1 cellular context compared by ENCODE assay signal in genomic region chr4:151730003-151730559, GRCh38.
A peak's percentile ranks its signal among the peaks of the same experiment; 100 is the strongest.
TF ChIP-seq lines count a peak whose summit lies in the region.

No MANE protein-coding gene starts in this region.

TF ChIP-seq in HEK293, 187 proteins besides CTCF, POLR2A, EP300 and RAD21 (continued from another document and continues in another):
- no peak for TF ChIP-seq WT1 (tag by site-specific recombination; IDR thresholded peaks at IDR 0.05)
- TF ChIP-seq, protein P1, sequence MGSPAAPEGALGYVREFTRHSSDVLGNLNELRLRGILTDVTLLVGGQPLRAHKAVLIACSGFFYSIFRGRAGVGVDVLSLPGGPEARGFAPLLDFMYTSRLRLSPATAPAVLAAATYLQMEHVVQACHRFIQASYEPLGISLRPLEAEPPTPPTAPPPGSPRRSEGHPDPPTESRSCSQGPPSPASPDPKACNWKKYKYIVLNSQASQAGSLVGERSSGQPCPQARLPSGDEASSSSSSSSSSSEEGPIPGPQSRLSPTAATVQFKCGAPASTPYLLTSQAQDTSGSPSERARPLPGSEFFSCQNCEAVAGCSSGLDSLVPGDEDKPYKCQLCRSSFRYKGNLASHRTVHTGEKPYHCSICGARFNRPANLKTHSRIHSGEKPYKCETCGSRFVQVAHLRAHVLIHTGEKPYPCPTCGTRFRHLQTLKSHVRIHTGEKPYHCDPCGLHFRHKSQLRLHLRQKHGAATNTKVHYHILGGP (tag by site-specific recombination; IDR thresholded peaks at IDR 0.05), result no peak
- TF ChIP-seq ZNF121 (tag by site-specific recombination; IDR thresholded peaks at IDR 0.05), result no peak
- TF ChIP-seq ZNF610 (tag by site-specific recombination; IDR thresholded peaks at IDR 0.05; ENCODE audit: borderline replicate concordance), result no peak
- no peak for TF ChIP-seq ZNF776 (tag by site-specific recombination; IDR thresholded peaks at IDR 0.05; ENCODE audit: borderline replicate concordance)
- TF ChIP-seq PBX3 (CRISPR knock-in tag; IDR thresholded peaks at IDR 0.05), result no peak
- no peak for TF ChIP-seq GLI2 (tag by site-specific recombination; IDR thresholded peaks at IDR 0.05; ENCODE audit: borderline replicate concordance, low read depth)
- no peak for TF ChIP-seq HOXC10 (CRISPR knock-in tag; IDR thresholded peaks at IDR 0.05)
- no peak for TF ChIP-seq ZNF416 (tag by site-specific recombination; IDR thresholded peaks at IDR 0.05)
- no peak for TF ChIP-seq ZNF324 (tag by site-specific recombination; IDR thresholded peaks at IDR 0.05)
- no peak for TF ChIP-seq ZNF266 (tag by site-specific recombination; IDR thresholded peaks at IDR 0.05; ENCODE audit: low read depth)
- no peak for TF ChIP-seq ZFP3 (tag by site-specific recombination; IDR thresholded peaks at IDR 0.05; ENCODE audit: low read depth)
- TF ChIP-seq ZNF791 (tag by site-specific recombination; IDR thresholded peaks at IDR 0.05), result no peak
- no peak for TF ChIP-seq ZNF184 (tag by site-specific recombination; IDR thresholded peaks at IDR 0.05)
- peak; percentile 40 for TF ChIP-seq SP2 (tag by site-specific recombination; IDR thresholded peaks at IDR 0.05)
- no peak for TF ChIP-seq ZNF837 (tag by site-specific recombination; IDR thresholded peaks at IDR 0.05)
- TF ChIP-seq ZSCAN23 (tag by site-specific recombination; IDR thresholded peaks at IDR 0.05), result no peak
- no peak for TF ChIP-seq ZNF48 (tag by site-specific recombination; IDR thresholded peaks at IDR 0.05)
- TF ChIP-seq ZBTB26 (tag by site-specific recombination; optimal IDR thresholded peaks at IDR 0.05), result no peak
- no peak for TF ChIP-seq ZNF654 (tag by site-specific recombination; IDR thresholded peaks at IDR 0.05; ENCODE audit: low read depth)
- peak; percentile 41 for TF ChIP-seq ZNF398 (tag by site-specific recombination; IDR thresholded peaks at IDR 0.05)
- TF ChIP-seq BCL11B (tag by site-specific recombination; IDR thresholded peaks at IDR 0.05; ENCODE audit: low read depth), result no peak
- no peak for TF ChIP-seq ZBTB1 (tag by site-specific recombination; IDR thresholded peaks at IDR 0.05)
- TF ChIP-seq KLF16 (tag by site-specific recombination; IDR thresholded peaks at IDR 0.05), result no peak
- no peak for TF ChIP-seq ZNF560 (tag by site-specific recombination; IDR thresholded peaks at IDR 0.05; ENCODE audit: borderline replicate concordance)
- no peak for TF ChIP-seq ZBTB8A (tag by site-specific recombination; IDR thresholded peaks at IDR 0.05)
- no peak for TF ChIP-seq ZNF138 (tag by site-specific recombination; IDR thresholded peaks at IDR 0.05; ENCODE audit: borderline replicate concordance)
- no peak for TF ChIP-seq GLI4 (tag by site-specific recombination; IDR thresholded peaks at IDR 0.05)
- TF ChIP-seq ZNF132 (tag by site-specific recombination; IDR thresholded peaks at IDR 0.05; ENCODE audit: borderline replicate concordance), result no peak
- TF ChIP-seq ZNF214 (tag by site-specific recombination; IDR thresholded peaks at IDR 0.05; ENCODE audit: borderline replicate concordance), result no peak
- TF ChIP-seq ZNF600 (tag by site-specific recombination; IDR thresholded peaks at IDR 0.05), result peak; percentile 78; the same call in 1 of the 2 replicates
- no peak for TF ChIP-seq OSR2 (tag by site-specific recombination; IDR thresholded peaks at IDR 0.05)
- TF ChIP-seq YY2 (tag by site-specific recombination; IDR thresholded peaks at IDR 0.05), result no peak
- no peak for TF ChIP-seq ZNF140 (tag by site-specific recombination; IDR thresholded peaks at IDR 0.05)
- TF ChIP-seq ZBTB48 (tag by site-specific recombination; IDR thresholded peaks at IDR 0.05), result no peak
- TF ChIP-seq, protein P2, sequence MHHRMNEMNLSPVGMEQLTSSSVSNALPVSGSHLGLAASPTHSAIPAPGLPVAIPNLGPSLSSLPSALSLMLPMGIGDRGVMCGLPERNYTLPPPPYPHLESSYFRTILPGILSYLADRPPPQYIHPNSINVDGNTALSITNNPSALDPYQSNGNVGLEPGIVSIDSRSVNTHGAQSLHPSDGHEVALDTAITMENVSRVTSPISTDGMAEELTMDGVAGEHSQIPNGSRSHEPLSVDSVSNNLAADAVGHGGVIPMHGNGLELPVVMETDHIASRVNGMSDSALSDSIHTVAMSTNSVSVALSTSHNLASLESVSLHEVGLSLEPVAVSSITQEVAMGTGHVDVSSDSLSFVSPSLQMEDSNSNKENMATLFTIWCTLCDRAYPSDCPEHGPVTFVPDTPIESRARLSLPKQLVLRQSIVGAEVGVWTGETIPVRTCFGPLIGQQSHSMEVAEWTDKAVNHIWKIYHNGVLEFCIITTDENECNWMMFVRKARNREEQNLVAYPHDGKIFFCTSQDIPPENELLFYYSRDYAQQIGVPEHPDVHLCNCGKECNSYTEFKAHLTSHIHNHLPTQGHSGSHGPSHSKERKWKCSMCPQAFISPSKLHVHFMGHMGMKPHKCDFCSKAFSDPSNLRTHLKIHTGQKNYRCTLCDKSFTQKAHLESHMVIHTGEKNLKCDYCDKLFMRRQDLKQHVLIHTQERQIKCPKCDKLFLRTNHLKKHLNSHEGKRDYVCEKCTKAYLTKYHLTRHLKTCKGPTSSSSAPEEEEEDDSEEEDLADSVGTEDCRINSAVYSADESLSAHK (tag by site-specific recombination; IDR thresholded peaks at IDR 0.05), result no peak
- TF ChIP-seq ZNF785 (tag by site-specific recombination; IDR thresholded peaks at IDR 0.05), result no peak
- TF ChIP-seq ZNF658 (tag by site-specific recombination; IDR thresholded peaks at IDR 0.05), result no peak
- TF ChIP-seq ZNF280D (tag by site-specific recombination; IDR thresholded peaks at IDR 0.05), result no peak
- no peak for TF ChIP-seq ZNF169 (tag by site-specific recombination; IDR thresholded peaks at IDR 0.05)
- TF ChIP-seq ZXDB (tag by site-specific recombination; IDR thresholded peaks at IDR 0.05), result no peak
- TF ChIP-seq ZNF514 (tag by site-specific recombination; IDR thresholded peaks at IDR 0.05), result no peak
- peak; percentile 42; the same call in 1 of the 2 replicates for TF ChIP-seq ZBTB17 (tag by site-specific recombination; IDR thresholded peaks at IDR 0.05)
- TF ChIP-seq ZNF529 (tag by site-specific recombination; IDR thresholded peaks at IDR 0.05; ENCODE audit: insufficient replicate concordance), result no peak
- no peak for TF ChIP-seq ZNF792 (tag by site-specific recombination; IDR thresholded peaks at IDR 0.05)
- TF ChIP-seq SCRT1 (tag by site-specific recombination; IDR thresholded peaks at IDR 0.05; ENCODE audit: borderline replicate concordance), result no peak
- TF ChIP-seq ZNF391 (tag by site-specific recombination; IDR thresholded peaks at IDR 0.05; ENCODE audit: borderline replicate concordance, low read depth), result no peak
- TF ChIP-seq, protein P3, sequence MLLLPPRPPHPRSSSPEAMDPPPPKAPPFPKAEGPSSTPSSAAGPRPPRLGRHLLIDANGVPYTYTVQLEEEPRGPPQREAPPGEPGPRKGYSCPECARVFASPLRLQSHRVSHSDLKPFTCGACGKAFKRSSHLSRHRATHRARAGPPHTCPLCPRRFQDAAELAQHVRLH (tag by site-specific recombination; IDR thresholded peaks at IDR 0.05), result no peak
- no peak for TF ChIP-seq ZNF621 (tag by site-specific recombination; IDR thresholded peaks at IDR 0.05)
- TF ChIP-seq GLIS2 (tag by site-specific recombination; IDR thresholded peaks at IDR 0.05), result no peak
- no peak for TF ChIP-seq ZNF433 (tag by site-specific recombination; IDR thresholded peaks at IDR 0.05; ENCODE audit: low read depth)
- TF ChIP-seq ZNF777 (tag by site-specific recombination; IDR thresholded peaks at IDR 0.05; ENCODE audit: borderline replicate concordance), result no peak
- no peak for TF ChIP-seq BCL11A (tag by site-specific recombination; IDR thresholded peaks at IDR 0.05; ENCODE audit: low read depth)
- TF ChIP-seq ZNF501 (tag by site-specific recombination; IDR thresholded peaks at IDR 0.05), result no peak
- TF ChIP-seq, protein P4, sequence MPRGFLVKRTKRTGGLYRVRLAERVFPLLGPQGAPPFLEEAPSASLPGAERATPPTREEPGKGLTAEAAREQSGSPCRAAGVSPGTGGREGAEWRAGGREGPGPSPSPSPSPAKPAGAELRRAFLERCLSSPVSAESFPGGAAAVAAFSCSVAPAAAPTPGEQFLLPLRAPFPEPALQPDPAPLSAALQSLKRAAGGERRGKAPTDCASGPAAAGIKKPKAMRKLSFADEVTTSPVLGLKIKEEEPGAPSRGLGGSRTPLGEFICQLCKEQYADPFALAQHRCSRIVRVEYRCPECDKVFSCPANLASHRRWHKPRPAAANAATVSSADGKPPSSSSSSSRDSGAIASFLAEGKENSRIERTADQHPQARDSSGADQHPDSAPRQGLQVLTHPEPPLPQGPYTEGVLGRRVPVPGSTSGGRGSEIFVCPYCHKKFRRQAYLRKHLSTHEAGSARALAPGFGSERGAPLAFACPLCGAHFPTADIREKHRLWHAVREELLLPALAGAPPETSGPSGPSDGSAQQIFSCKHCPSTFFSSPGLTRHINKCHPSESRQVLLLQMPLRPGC (tag by site-specific recombination; IDR thresholded peaks at IDR 0.05), result no peak
- no peak for TF ChIP-seq TRIM28 (IDR thresholded peaks at IDR 0.05; ENCODE audit: borderline replicate concordance, low read length)
- TF ChIP-seq ZNF626 (tag by site-specific recombination; IDR thresholded peaks at IDR 0.05), result no peak
- TF ChIP-seq, protein P5, sequence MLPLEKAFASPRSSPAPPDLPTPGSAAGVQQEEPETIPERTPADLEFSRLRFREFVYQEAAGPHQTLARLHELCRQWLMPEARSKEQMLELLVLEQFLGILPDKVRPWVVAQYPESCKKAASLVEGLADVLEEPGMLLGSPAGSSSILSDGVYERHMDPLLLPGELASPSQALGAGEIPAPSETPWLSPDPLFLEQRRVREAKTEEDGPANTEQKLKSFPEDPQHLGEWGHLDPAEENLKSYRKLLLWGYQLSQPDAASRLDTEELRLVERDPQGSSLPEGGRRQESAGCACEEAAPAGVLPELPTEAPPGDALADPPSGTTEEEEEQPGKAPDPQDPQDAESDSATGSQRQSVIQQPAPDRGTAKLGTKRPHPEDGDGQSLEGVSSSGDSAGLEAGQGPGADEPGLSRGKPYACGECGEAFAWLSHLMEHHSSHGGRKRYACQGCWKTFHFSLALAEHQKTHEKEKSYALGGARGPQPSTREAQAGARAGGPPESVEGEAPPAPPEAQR (tag by site-specific recombination; IDR thresholded peaks at IDR 0.05), result no peak
- no peak for TF ChIP-seq ZNF175 (tag by site-specific recombination; IDR thresholded peaks at IDR 0.05)
- 0 out of 2 replicates have a peak, but pooled peaks have one; percentile 24 for TF ChIP-seq ZBTB20 (tag by site-specific recombination; IDR thresholded peaks at IDR 0.05)
- no peak for TF ChIP-seq KLF7 (tag by site-specific recombination; IDR thresholded peaks at IDR 0.05; ENCODE audit: borderline replicate concordance)
